Comparison of ENCODE assay signal across 14 cellular contexts in the genomic region with DNA sequence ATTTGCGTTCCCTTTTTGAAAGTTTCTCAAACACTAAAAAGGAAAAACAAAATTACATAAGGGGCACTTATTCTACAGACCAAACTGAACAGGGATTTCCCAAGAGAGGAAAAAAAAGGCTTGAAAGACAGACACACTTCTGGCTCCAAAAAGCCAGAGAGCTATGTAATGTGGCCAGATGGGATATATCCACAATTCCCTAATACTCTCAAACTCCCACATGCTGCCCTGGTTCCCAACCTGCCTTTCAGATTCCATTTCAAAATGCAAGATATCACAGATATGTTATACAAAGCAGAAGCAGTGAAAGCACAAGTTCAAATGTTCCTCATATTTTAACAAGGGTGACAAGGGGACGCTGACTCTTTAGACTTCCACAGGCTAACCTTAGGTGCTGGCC. TPM values are rescaled to one million over a fixed set of nuclear protein-coding genes. Genes with fewer than 3 reads are reported as not detected.
A peak's percentile ranks its signal among the peaks of the same experiment; 100 is the strongest.
DNase-seq lines count a peak whose midpoint lies in the region; ATAC-seq and TF ChIP-seq lines count a peak whose summit lies in the region.
"Had no signal": no experiment of that assay in that cellular context is flagged by ENCODE, and none has a peak within 500 bp of the region (broad histone marks: within the 10 kb centered on the region; RNA-seq: fewer than 3 reads in every experiment).

No MANE protein-coding gene starts in this region.

- H3K4me3 ChIP-seq in breast epithelium (peak overlapping the region in 1 of 3 donors; percentile 55), esophagus muscularis mucosa (peak overlapping the region; percentile 55 to 66 (median 57)), upper lobe of right lung (peak overlapping the region; percentile 68)
- H3K4me3 ChIP-seq: smooth muscle cell had no signal

- WGBS in esophagus muscularis mucosa: 85% methylated on average over 2 of the region's 2 CpGs

- H3K27me3 Mint-ChIP-seq in MCF 10A (ENCODE audit: insufficient read depth, unreplicated experiment): no peaks in the 10 kb centered on the region
- H3K27me3 Mint-ChIP-seq in nephron (ENCODE audit: low read depth): peaks cover 46% of the 10 kb centered on the region

- H3K27ac Mint-ChIP-seq in MCF 10A (ENCODE audit: low read depth, unreplicated experiment) (peak overlapping the region; percentile 75), nephron (peak overlapping the region; percentile 32 to 59 (median 34))
- H3K27ac Mint-ChIP-seq: HFFc6 had no signal

- H3K4me1 ChIP-seq in breast epithelium (peaks cover 0 to 8% of the 10 kb centered on the region in 2 donors), esophagus muscularis mucosa (peaks cover 12 to 22% (median 19%) of the 10 kb centered on the region in 4 donors), upper lobe of right lung (peaks cover 28% of the 10 kb centered on the region)

- POLR2A ChIA-PET in MCF 10A (lab: Yijun Ruan, JAX): interaction anchor here (0.6 to 4.9 kb wide), 3 partner anchors 14 to 299 kb away, joined by 3 to 34 read pairs (median 3); a partner anchor contains a TSS

- TF ChIP-seq CTCF in MCF 10A (IDR thresholded peaks at IDR 0.05; ENCODE audit: unreplicated experiment) (no peak), breast epithelium (IDR thresholded peaks at IDR 0.05) (no peak), esophagus muscularis mucosa (IDR thresholded peaks at IDR 0.05) (no peak), nephron (IDR thresholded peaks at IDR 0.05; ENCODE audit: unreplicated experiment in 3 of 3) (no peak), upper lobe of right lung (IDR thresholded peaks at IDR 0.05) (no peak)

- intact Hi-C loops in MCF 10A (cut with micrococcal nuclease) (no loop called here), breast epithelium (cut with DNase I; ENCODE audit: low total_unique reads) (no loop called here), esophagus muscularis mucosa (cut with DNase I) (no loop called here), upper lobe of right lung (cut with DNase I) (no loop called here)

- no peak for ATAC-seq in upper lobe of right lung
- ATAC-seq in HG03159 (IDR thresholded peaks at IDR 0.05; ENCODE audit: unreplicated experiment): no peak

- TF ChIP-seq POLR2A in breast epithelium (IDR thresholded peaks at IDR 0.05): no peak
- TF ChIP-seq POLR2A in esophagus muscularis mucosa (IDR thresholded peaks at IDR 0.05; ENCODE audit: low read depth): no peak

- H3K27ac ChIP-seq in breast epithelium (no peak overlapping the region), esophagus muscularis mucosa (replicated peaks in 1 of 4) (no peak overlapping the region), upper lobe of right lung (peak overlapping the region; percentile 9)

- H3K36me3 ChIP-seq in breast epithelium (no peaks in the 10 kb centered on the region), esophagus muscularis mucosa (no peaks in the 10 kb centered on the region), upper lobe of right lung (no peaks in the 10 kb centered on the region)
- H3K36me3 ChIP-seq: tibial nerve had no signal

- peaks cover 14% of the 10 kb centered on the region for H3K4me1 Mint-ChIP-seq in MCF 10A (ENCODE audit: insufficient read depth, unreplicated experiment)
- peaks cover 35% of the 10 kb centered on the region for H3K4me1 Mint-ChIP-seq in nephron

- H3K36me3 Mint-ChIP-seq in MCF 10A (ENCODE audit: insufficient read depth, unreplicated experiment): no peaks in the 10 kb centered on the region
- H3K36me3 Mint-ChIP-seq in nephron (ENCODE audit: low read depth): no peaks in the 10 kb centered on the region

- H3K9me3 Mint-ChIP-seq in MCF 10A (ENCODE audit: unreplicated experiment) (no peaks in the 10 kb centered on the region), nephron (no peaks in the 10 kb centered on the region)
- H3K9me3 Mint-ChIP-seq: HFFc6 had no signal

- no peak for TF ChIP-seq EP300 in esophagus muscularis mucosa (IDR thresholded peaks at IDR 0.05)

- no TSS peak for BruUV-seq in MCF 10A (replicated peaks; lab: Mats Ljungman, UMichigan)

- DNase-seq in MCF 10A (ENCODE audit: unreplicated experiment): no peak
- DNase-seq in breast epithelium (ENCODE audit: low spot score in 2 of 2): no peak
- no peak for DNase-seq in esophagus muscularis mucosa (ENCODE audit: extremely low spot score)
- DNase-seq in upper lobe of right lung: no peak
- DNase-seq in mucosa of gallbladder (ENCODE audit: low spot score): no peak
- no peak for DNase-seq in activated naive CD4-positive, alpha-beta T cell treated with Interleukin-2 at 50 U/mL for 16 hours
- DNase-seq: ACHN; activated CD4-positive, CD25-positive, alpha-beta regulatory T cell treated with anti-CD3 and anti-CD28 coated beads, Interleukin-2, amount 50 U/mL, for 72 hours; foreskin fibroblast; HFFc6 had no signal

- H3K27me3 ChIP-seq in breast epithelium: no peaks in the 10 kb centered on the region
- peaks cover 0 to 58% (median 0%) of the 10 kb centered on the region in 4 donors for H3K27me3 ChIP-seq in esophagus muscularis mucosa
- no peaks in the 10 kb centered on the region for H3K27me3 ChIP-seq in upper lobe of right lung
- H3K27me3 ChIP-seq: tibial nerve had no signal

- CTCF ChIA-PET in MCF 10A (lab: Yijun Ruan, JAX): interaction anchor here (0.9 to 2.0 kb wide), 3 partner anchors 11 to 61 kb away, joined by 3 to 7 read pairs (median 3); no protein-coding TSS in a partner anchor

- peak overlapping the region; percentile 80 for H3K4me3 Mint-ChIP-seq in MCF 10A (ENCODE audit: unreplicated experiment)
- peak overlapping the region; percentile 80 to 84 (median 84) for H3K4me3 Mint-ChIP-seq in nephron
- H3K4me3 Mint-ChIP-seq: HFFc6 had no signal

- H3K9me3 ChIP-seq in breast epithelium: no peaks in the 10 kb centered on the region
- no peaks in the 10 kb centered on the region for H3K9me3 ChIP-seq in esophagus muscularis mucosa
- H3K9me3 ChIP-seq in upper lobe of right lung: no peaks in the 10 kb centered on the region
- H3K9me3 ChIP-seq: tibial nerve had no signal

RNA-seq across cellular contexts. Expression of a gene that starts 1.5 kb away (rescaled TPM):
- 39.0 and 51.9 TPM in 2 replicates for total RNA-seq in MCF 10A (2022)
- total RNA-seq in breast epithelium: 10 to 100 TPM; 31.1 to 49.5 (median 35.0) TPM
- 10 to 100 TPM; 10.5 to 22.0 (median 14.8) TPM for total RNA-seq in esophagus muscularis mucosa
- 60.7 TPM for total RNA-seq in upper lobe of right lung
- total RNA-seq in mucosa of gallbladder: 34.1 TPM
